Comparison of ENCODE assay signal across 33 cellular contexts in genomic region chr12:14602128-14602527, GRCh38.
"Had no signal": no experiment of that assay in that cellular context is flagged by ENCODE, and none has a peak within 500 bp of the region (broad histone marks: within the 10 kb centered on the region; RNA-seq: fewer than 3 reads in every experiment).

No MANE protein-coding gene starts in this region.

- H3K4me3 ChIP-seq: adrenal gland, body of pancreas, breast epithelium had no signal

- ATAC-seq: activated CD8-positive, alpha-beta T cell treated with anti-CD3 and anti-CD28 coated beads for 36 hours; activated naive CD4-positive, alpha-beta T cell treated with anti-CD3 and anti-CD28 coated beads, Interleukin-2, amount 50 U/mL, for 72 hours; activated T-cell treated with anti-CD3 and anti-CD28 coated beads, Interleukin-2, amount 50 U/mL, for 4 hours; activated T-cell treated with anti-CD3 and anti-CD28 coated beads, Interleukin-2, amount 50 U/mL, for 72 hours; activated T-helper 17 cell treated with anti-CD3 and anti-CD28 coated beads, Interleukin-2, amount 50 U/mL, for 72 hours had no signal

- H3K4me3 Mint-ChIP-seq: activated B cell treated with CpG ODN at 0.5 μM for 24 hours; activated CD4-positive, alpha-beta memory T cell treated with anti-CD3 and anti-CD28 coated beads for 36 hours; activated CD4-positive, alpha-beta T cell treated with anti-CD3 and anti-CD28 coated beads, Interleukin-2, amount 10 ng/mL, durations not matched to agents 24 days and 14 days; activated CD8-positive, alpha-beta T cell treated with anti-CD3 and anti-CD28 coated beads for 36 hours; activated naive CD4-positive, alpha-beta T cell treated with anti-CD3 and anti-CD28 coated beads for 36 hours; activated naive CD8-positive, alpha-beta T cell treated with anti-CD3 and anti-CD28 coated beads for 36 hours; activated T-cell treated with anti-CD3 and anti-CD28 coated beads, Interleukin-2, amount 50 U/mL, for 4 hours; activated T-cell treated with anti-CD3 and anti-CD28 coated beads, Interleukin-2, amount 50 U/mL, for 72 hours; activated T-helper 1 cell treated with anti-CD3 and anti-CD28 coated beads, Interleukin-12 subunit alpha, Interleukin-12 subunit beta, Interleukin-2, Interleukin-4 antibody, amounts not matched to agents 30 ng/mL and 10 ng/mL and 1 ng/mL, durations not matched to agents 14 hours and 24 hours and 36 hours; activated T-helper 17 cell treated with anti-CD3 and anti-CD28 coated beads, Interleukin-2, amount 50 U/mL, for 72 hours; T-helper 2 cell treated with Interferon-gamma antibody and Interleukin-4, amounts not matched to agents 5 μg/mL and 100 μg/mL, for 36 hours had no signal

- H3K9me3 ChIP-seq: body of pancreas had no signal

- H3K27me3 ChIP-seq: adrenal gland, body of pancreas, brain microvascular endothelial cell, breast epithelium had no signal

- H3K36me3 ChIP-seq: adrenal gland, brain microvascular endothelial cell, breast epithelium had no signal

- H3K27ac ChIP-seq: adrenal gland, brain microvascular endothelial cell, breast epithelium, VCaP had no signal

- H3K4me1 Mint-ChIP-seq: activated CD4-positive, alpha-beta T cell treated with anti-CD3 and anti-CD28 coated beads, Interleukin-2, amount 10 ng/mL, durations not matched to agents 24 days and 14 days; activated naive CD8-positive, alpha-beta T cell treated with anti-CD3 and anti-CD28 coated beads for 36 hours; activated T-helper 17 cell treated with anti-CD3 and anti-CD28 coated beads, Interleukin-2, amount 50 U/mL, for 72 hours had no signal

- DNase-seq: activated B cell treated with CpG ODN at 0.5 μM for 24 hours; activated CD4-positive, alpha-beta memory T cell treated with anti-CD3 and anti-CD28 coated beads for 36 hours; activated CD4-positive, alpha-beta T cell treated with anti-CD3 and anti-CD28 coated beads for 4 hours; activated CD4-positive, alpha-beta T cell treated with anti-CD3 and anti-CD28 coated beads, Interleukin-2, amount 10 ng/mL, durations not matched to agents 24 days and 14 days; activated CD4-positive, alpha-beta T cell treated with anti-CD3 and anti-CD28 coated beads, Interleukin-2, amount 50 U/mL, for 1 hour; activated CD4-positive, alpha-beta T cell treated with anti-CD3 and anti-CD28 coated beads, Interleukin-2, amount 50 U/mL, for 4 hours; activated CD4-positive, CD25-positive, alpha-beta regulatory T cell treated with anti-CD3 and anti-CD28 coated beads, Interleukin-2, amount 50 U/mL, for 72 hours; activated CD8-positive, alpha-beta memory T cell treated with anti-CD3 and anti-CD28 coated beads, Interleukin-2, amount 50 U/mL, for 4 hours; activated CD8-positive, alpha-beta T cell treated with anti-CD3 and anti-CD28 coated beads for 36 hours; activated effector memory CD4-positive, alpha-beta T cell treated with anti-CD3 and anti-CD28 coated beads, Interleukin-2, amount 50 U/mL, for 16 hours; activated gamma-delta T cell treated with Interleukin-2 at 50 U/mL for 16 hours; activated naive CD4-positive, alpha-beta T cell; activated naive CD4-positive, alpha-beta T cell treated with anti-CD3 and anti-CD28 coated beads for 36 hours; activated naive CD4-positive, alpha-beta T cell treated with anti-CD3 and anti-CD28 coated beads, Interleukin-2, amount 50 U/mL, for 16 hours; activated naive CD8-positive, alpha-beta T cell treated with anti-CD3 and anti-CD28 coated beads for 36 hours; activated T-cell treated with anti-CD3 and anti-CD28 coated beads for 4 hours; activated T-cell treated with anti-CD3 and anti-CD28 coated beads, Interleukin-2, amount 50 U/mL, for 1 hour; activated T-cell treated with anti-CD3 and anti-CD28 coated beads, Interleukin-2, amount 50 U/mL, for 4 hours; activated T-cell treated with anti-CD3 and anti-CD28 coated beads, Interleukin-2, amount 50 U/mL, for 72 hours; adrenal gland; amniotic stem cell; aorta; body of pancreas; brain microvascular endothelial cell; central memory CD4-positive, alpha-beta T cell; T-helper 2 cell; T-helper 9 cell had no signal

- H3K27ac Mint-ChIP-seq: activated B cell treated with CpG ODN at 0.5 μM for 24 hours; activated CD4-positive, alpha-beta memory T cell treated with anti-CD3 and anti-CD28 coated beads for 36 hours; activated CD4-positive, alpha-beta T cell treated with anti-CD3 and anti-CD28 coated beads, Interleukin-2, amount 10 ng/mL, durations not matched to agents 24 days and 14 days; activated CD8-positive, alpha-beta T cell treated with anti-CD3 and anti-CD28 coated beads for 36 hours; activated naive CD4-positive, alpha-beta T cell treated with anti-CD3 and anti-CD28 coated beads for 36 hours; activated naive CD4-positive, alpha-beta T cell treated with anti-CD3 and anti-CD28 coated beads, Interleukin-2, amount 50 U/mL, for 72 hours; activated T-cell treated with anti-CD3 and anti-CD28 coated beads, Interleukin-2, amount 50 U/mL, for 72 hours; activated T-helper 1 cell treated with anti-CD3 and anti-CD28 coated beads, Interleukin-12 subunit alpha, Interleukin-12 subunit beta, Interleukin-2, Interleukin-4 antibody, amounts not matched to agents 30 ng/mL and 10 ng/mL and 1 ng/mL, durations not matched to agents 14 hours and 24 hours and 36 hours; activated T-helper 17 cell treated with anti-CD3 and anti-CD28 coated beads, Interleukin-2, amount 50 U/mL, for 72 hours; T-helper 2 cell treated with Interferon-gamma antibody and Interleukin-4, amounts not matched to agents 5 μg/mL and 100 μg/mL, for 36 hours had no signal

- H3K4me1 ChIP-seq: adrenal gland, breast epithelium had no signal

- H3K27me3 Mint-ChIP-seq: activated B cell treated with CpG ODN at 0.5 μM for 24 hours had no signal
